In genomic region chr2:123468071-123468470, GRCh38 we compare ENCODE assay signal across 16 cellular contexts.
"Had no signal": no experiment of that assay in that cellular context is flagged by ENCODE, and none has a peak within 500 bp of the region (broad histone marks: within the 10 kb centered on the region; RNA-seq: fewer than 3 reads in every experiment).

No MANE protein-coding gene starts in this region.

- FAIRE-seq: small intestine had no signal

- DNase-seq: activated CD4-positive, alpha-beta memory T cell treated with anti-CD3 and anti-CD28 coated beads, Interleukin-2, amount 10 ng/mL, durations not matched to agents 7 days and 5 days; activated CD4-positive, alpha-beta T cell treated with anti-CD3 and anti-CD28 coated beads for 1 hour; activated CD8-positive, alpha-beta memory T cell treated with anti-CD3 and anti-CD28 coated beads, Interleukin-2, amount 50 U/mL, for 48 hours; activated naive CD4-positive, alpha-beta T cell; activated naive CD8-positive, alpha-beta T cell treated with anti-CD3 and anti-CD28 coated beads, Interleukin-2, amount 50 U/mL, for 24 hours; central memory CD4-positive, alpha-beta T cell; effector memory CD8-positive, alpha-beta T cell; erythroblast; foreskin fibroblast; heart left ventricle; naive thymus-derived CD4-positive, alpha-beta T cell; right cardiac atrium; small intestine; tibial artery; uterus had no signal

- ATAC-seq: activated naive CD8-positive, alpha-beta T cell treated with anti-CD3 and anti-CD28 coated beads, Interleukin-2, amount 50 U/mL, for 24 hours; effector memory CD8-positive, alpha-beta T cell; heart left ventricle; naive thymus-derived CD4-positive, alpha-beta T cell; right cardiac atrium had no signal

- H3K4me3 ChIP-seq: ascending aorta, heart left ventricle, tibial artery, uterus had no signal
